ENCODE assay signal across 8 cellular contexts in the genomic region with DNA sequence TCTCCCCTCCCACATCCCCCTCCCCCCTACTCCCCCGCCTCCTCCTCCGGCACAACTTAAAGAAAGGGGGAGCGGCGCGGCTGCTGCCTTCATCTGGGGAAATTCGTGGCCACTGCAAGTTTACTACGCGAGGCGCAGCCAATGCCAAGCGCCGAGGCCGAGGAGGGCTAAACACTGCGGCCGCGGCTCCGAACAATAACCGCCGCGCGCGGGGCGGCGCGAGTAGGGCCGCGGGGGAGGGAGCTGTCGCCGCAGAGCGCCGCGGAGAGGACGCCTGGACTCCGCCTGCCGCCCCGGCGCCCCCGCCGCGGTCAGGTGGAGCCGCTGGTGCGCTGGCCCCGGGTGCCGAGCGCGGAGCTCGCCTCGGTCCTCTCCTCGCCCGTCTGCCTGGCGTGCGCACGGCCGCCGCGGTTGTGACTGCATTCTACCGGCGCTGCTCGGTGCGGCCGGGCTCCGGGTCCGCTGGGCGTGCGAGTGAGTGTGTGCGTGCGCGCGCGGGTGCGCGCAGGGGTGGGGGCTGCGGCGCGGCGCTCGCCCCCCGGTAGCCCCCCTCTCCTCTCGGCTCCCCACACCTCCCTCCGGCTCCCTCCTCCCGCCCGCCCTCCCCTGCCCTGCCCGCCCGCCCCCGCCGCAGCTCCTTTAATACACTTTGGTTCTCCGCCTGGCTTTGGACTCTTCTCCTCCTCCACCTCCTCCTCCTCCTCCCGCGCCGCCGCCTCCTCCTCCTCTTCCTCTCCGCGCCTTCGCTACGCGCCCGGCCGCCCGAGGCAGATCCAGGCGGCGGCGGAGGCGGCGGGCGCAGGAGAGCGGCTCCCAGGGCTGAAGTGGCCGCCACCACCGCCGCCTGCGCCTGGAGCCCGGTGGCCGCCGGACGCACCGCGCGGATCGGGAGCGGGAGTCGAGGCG. TPM values are rescaled to one million over a fixed set of nuclear protein-coding genes. Genes with fewer than 3 reads are reported as not detected.
A peak's percentile ranks its signal among the peaks of the same experiment; 100 is the strongest.
DNase-seq lines count a peak whose midpoint lies in the region; ATAC-seq and TF ChIP-seq lines count a peak whose summit lies in the region.

A gene (plus strand): TSS at position 670 of the 906 bp plus-strand sequence. CDS start 281 bp downstream, outside the sequence.

- H3K4me3 Mint-ChIP-seq in activated CD4-positive, alpha-beta memory T cell treated with anti-CD3 and anti-CD28 coated beads for 36 hours = peak within 1 kb of the TSS; percentile 50
- H3K4me3 Mint-ChIP-seq in progenitor cell of endocrine pancreas (ENCODE audit: low read depth) = peak within 1 kb of the TSS; percentile 48

- peaks cover 16% of the 10 kb centered on the region for H3K36me3 Mint-ChIP-seq in activated CD4-positive, alpha-beta memory T cell treated with anti-CD3 and anti-CD28 coated beads for 36 hours
- no peaks in the 10 kb centered on the region for H3K36me3 Mint-ChIP-seq in progenitor cell of endocrine pancreas (ENCODE audit: insufficient read depth)

- TF ChIP-seq CTCF in gastroesophageal sphincter (IDR thresholded peaks at IDR 0.05) (no peak), progenitor cell of endocrine pancreas (IDR thresholded peaks at IDR 0.05; ENCODE audit: unreplicated experiment) (no peak)

- H3K4me1 Mint-ChIP-seq in activated CD4-positive, alpha-beta memory T cell treated with anti-CD3 and anti-CD28 coated beads for 36 hours (ENCODE audit: low read depth) = peaks cover 21% of the 10 kb centered on the region
- H3K4me1 Mint-ChIP-seq in progenitor cell of endocrine pancreas (ENCODE audit: low read depth) = peaks cover 1% of the 10 kb centered on the region

- no peak for TF ChIP-seq EP300 in gastroesophageal sphincter (IDR thresholded peaks at IDR 0.05)

- H3K27ac ChIP-seq in gastroesophageal sphincter = no peak within 1 kb of the TSS

- peak; percentile 88 to 91 for DNase-seq in NCI-H2081 (lab: John Stamatoyannopoulos, UW)
- no peak for DNase-seq in NCI-H2081 treated with DMSO at 0.1 percent for 48 hours (lab: John Stamatoyannopoulos, UW)
- peak; percentile 93 for DNase-seq in NCI-H1092 treated with DMSO at 0.1 percent for 48 hours (lab: John Stamatoyannopoulos, UW)
- peak; percentile 32 for DNase-seq in activated CD4-positive, alpha-beta memory T cell treated with anti-CD3 and anti-CD28 coated beads for 36 hours
- DNase-seq in progenitor cell of endocrine pancreas (ENCODE audit: low spot score, unreplicated experiment) = no peak
- no peak for DNase-seq in SKM-1 treated with dmso at 0.1 percent for 144 hours (lab: John Stamatoyannopoulos, UW; ENCODE audit: unreplicated experiment)

- TF ChIP-seq POLR2A in gastroesophageal sphincter (IDR thresholded peaks at IDR 0.05) = no peak

- ATAC-seq in gastroesophageal sphincter (no peak), GM18870 (IDR thresholded peaks at IDR 0.05; ENCODE audit: unreplicated experiment) (no peak)

- H3K9me3 Mint-ChIP-seq in activated CD4-positive, alpha-beta memory T cell treated with anti-CD3 and anti-CD28 coated beads for 36 hours = no peaks in the 10 kb centered on the region
- no peaks in the 10 kb centered on the region for H3K9me3 Mint-ChIP-seq in progenitor cell of endocrine pancreas (ENCODE audit: low read depth)

- CTCF ChIA-PET in activated CD4-positive, alpha-beta memory T cell treated with anti-CD3 and anti-CD28 coated beads for 36 hours (lab: Charles Lee) = interaction anchor here (1.1 kb wide), 1 partner anchor 325 kb away, joined by 4 read pairs; no protein-coding TSS in a partner anchor

- no peaks in the 10 kb centered on the region for H3K36me3 ChIP-seq in gastroesophageal sphincter

- peaks cover 64% of the 10 kb centered on the region for H3K27me3 Mint-ChIP-seq in activated CD4-positive, alpha-beta memory T cell treated with anti-CD3 and anti-CD28 coated beads for 36 hours
- peaks cover 68% of the 10 kb centered on the region for H3K27me3 Mint-ChIP-seq in progenitor cell of endocrine pancreas

- POLR2A ChIA-PET in activated CD4-positive, alpha-beta memory T cell treated with anti-CD3 and anti-CD28 coated beads for 36 hours (lab: Charles Lee) = no interaction called here

- peaks cover 0 to 64% (median 39%) of the 10 kb centered on the region in 3 donors for H3K4me1 ChIP-seq in gastroesophageal sphincter

- intact Hi-C loops in activated CD4-positive, alpha-beta memory T cell treated with anti-CD3 and anti-CD28 coated beads for 36 hours (cut with micrococcal nuclease) = loop anchor here (1.0 to 10.0 kb wide), 3 partner anchors 11 to 533 kb away; no protein-coding TSS in a partner anchor

- WGBS in gastroesophageal sphincter (ENCODE audit: low coverage in 1 of 2), 2 donors = 1 to 2% methylated on average over 14 to 22 of the region's 120 CpGs

- peak within 1 kb of the TSS; percentile 3 to 54 for H3K4me3 ChIP-seq in gastroesophageal sphincter

- peaks cover 100% of the 10 kb centered on the region for H3K27me3 ChIP-seq in gastroesophageal sphincter

- no peaks in the 10 kb centered on the region for H3K9me3 ChIP-seq in gastroesophageal sphincter

- no peak within 1 kb of the TSS for H3K27ac Mint-ChIP-seq in activated CD4-positive, alpha-beta memory T cell treated with anti-CD3 and anti-CD28 coated beads for 36 hours
- H3K27ac Mint-ChIP-seq in progenitor cell of endocrine pancreas = no peak within 1 kb of the TSS

RNA-seq across cellular contexts. Expression of the gene that starts here (rescaled TPM):
- not detected for total RNA-seq in activated CD4-positive, alpha-beta memory T cell treated with anti-CD3 and anti-CD28 coated beads for 36 hours
- total RNA-seq in gastroesophageal sphincter (not detected), progenitor cell of endocrine pancreas (0.13 TPM in 1 of 2 replicates, not detected in the other)

Comparison
In these comparisons a context has a peak if more than half of its experiments do, and no peak if none do; other contexts are left out.
1. DNase-seq: peak in NCI-H2081 (2 of 2) and NCI-H1092 treated with DMSO at 0.1 percent for 48 hours (single experiment); none in NCI-H2081 treated with DMSO at 0.1 percent for 48 hours (single experiment), progenitor cell of endocrine pancreas (single experiment) and SKM-1 treated with dmso at 0.1 percent for 144 hours (single experiment).
2. Peak in DNase-seq in activated CD4-positive, alpha-beta memory T cell treated with anti-CD3 and anti-CD28 coated beads for 36 hours; RNA of the gene not detected or under 1 TPM.